33 cellular contexts compared by ENCODE assay signal in the genomic region with DNA sequence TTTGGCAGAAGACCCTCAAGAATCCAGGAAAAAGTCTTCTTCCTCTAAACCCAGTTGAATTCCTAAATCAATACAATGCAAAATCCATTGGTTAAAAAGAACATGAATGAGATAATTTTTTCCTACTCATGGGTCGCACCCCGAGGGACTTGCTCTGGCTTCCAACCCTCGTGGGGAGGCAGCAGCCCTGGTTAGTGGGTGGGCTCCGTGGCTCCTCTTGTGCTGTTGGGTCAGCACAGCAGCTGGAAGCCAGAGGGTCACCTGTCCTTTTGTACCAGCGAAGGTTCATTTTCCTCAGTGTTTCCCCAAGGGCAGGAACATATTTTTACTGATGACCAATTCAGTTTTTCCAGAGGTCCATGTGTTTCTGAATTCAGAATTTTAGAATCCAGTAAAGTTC.
"Had no signal": no experiment of that assay in that cellular context is flagged by ENCODE, and none has a peak within 500 bp of the region (broad histone marks: within the 10 kb centered on the region; RNA-seq: fewer than 3 reads in every experiment).

No MANE protein-coding gene starts in this region.

- H3K4me3 ChIP-seq: adrenal gland, body of pancreas, breast epithelium had no signal

- H3K27ac ChIP-seq: body of pancreas, brain microvascular endothelial cell, breast epithelium, VCaP had no signal

- H3K27me3 ChIP-seq: adrenal gland, body of pancreas, brain microvascular endothelial cell, breast epithelium had no signal

- H3K9me3 ChIP-seq: body of pancreas had no signal

- ATAC-seq: activated CD8-positive, alpha-beta memory T cell treated with anti-CD3 and anti-CD28 coated beads, Interleukin-2, amount 10 ng/mL, durations not matched to agents 7 days and 5 days; activated CD8-positive, alpha-beta T cell treated with anti-CD3 and anti-CD28 coated beads, Interleukin-2, amount 10 ng/mL, durations not matched to agents 7 days and 5 days; activated naive CD4-positive, alpha-beta T cell treated with anti-CD3 and anti-CD28 coated beads, Interleukin-2, amount 50 U/mL, for 72 hours; activated T-helper 17 cell treated with anti-CD3 and anti-CD28 coated beads, Interleukin-2, amount 50 U/mL, for 72 hours; body of pancreas had no signal

- H3K36me3 ChIP-seq: adrenal gland, brain microvascular endothelial cell, breast epithelium had no signal

- DNase-seq: activated B cell treated with CpG ODN at 0.5 μM for 24 hours; activated CD4-positive, alpha-beta memory T cell treated with anti-CD3 and anti-CD28 coated beads, Interleukin-2, amount 10 ng/mL, durations not matched to agents 7 days and 5 days; activated CD4-positive, alpha-beta T cell treated with anti-CD3 and anti-CD28 coated beads for 4 hours; activated CD4-positive, alpha-beta T cell treated with anti-CD3 and anti-CD28 coated beads, Interleukin-2, amount 10 ng/mL, durations not matched to agents 24 days and 14 days; activated CD4-positive, alpha-beta T cell treated with anti-CD3 and anti-CD28 coated beads, Interleukin-2, amount 50 U/mL, for 1 hour; activated CD4-positive, alpha-beta T cell treated with anti-CD3 and anti-CD28 coated beads, Interleukin-2, amount 50 U/mL, for 4 hours; activated CD4-positive, CD25-positive, alpha-beta regulatory T cell treated with anti-CD3 and anti-CD28 coated beads, Interleukin-2, amount 50 U/mL, for 72 hours; activated CD8-positive, alpha-beta memory T cell treated with anti-CD3 and anti-CD28 coated beads for 24 hours; activated CD8-positive, alpha-beta memory T cell treated with anti-CD3 and anti-CD28 coated beads, Interleukin-2, amount 10 ng/mL, durations not matched to agents 7 days and 5 days; activated CD8-positive, alpha-beta memory T cell treated with anti-CD3 and anti-CD28 coated beads, Interleukin-2, amount 50 U/mL, for 48 hours; activated CD8-positive, alpha-beta T cell treated with anti-CD3 and anti-CD28 coated beads, Interleukin-2, amount 10 ng/mL, durations not matched to agents 7 days and 5 days; activated effector memory CD4-positive, alpha-beta T cell treated with anti-CD3 and anti-CD28 coated beads, Interleukin-2, amount 50 U/mL, for 16 hours; activated gamma-delta T cell treated with Interleukin-2 at 50 U/mL for 16 hours; activated naive CD4-positive, alpha-beta T cell; activated naive CD4-positive, alpha-beta T cell treated with anti-CD3 and anti-CD28 coated beads for 36 hours; activated naive CD4-positive, alpha-beta T cell treated with anti-CD3 and anti-CD28 coated beads, Interleukin-2, amount 50 U/mL, for 16 hours; activated naive CD8-positive, alpha-beta T cell treated with anti-CD3 and anti-CD28 coated beads for 36 hours; activated T-cell treated with anti-CD3 and anti-CD28 coated beads, Interleukin-2, amount 50 U/mL, for 24 hours; activated T-cell treated with anti-CD3 and anti-CD28 coated beads, Interleukin-2, amount 50 U/mL, for 48 hours; amniotic stem cell; aorta; body of pancreas; brain microvascular endothelial cell; central memory CD4-positive, alpha-beta T cell; SW 1271; T-helper 1 cell; T-helper 2 cell; T-helper 9 cell had no signal

- H3K4me1 ChIP-seq: breast epithelium had no signal
